Comparison of ENCODE assay signal across 8 cellular contexts in the genomic region with DNA sequence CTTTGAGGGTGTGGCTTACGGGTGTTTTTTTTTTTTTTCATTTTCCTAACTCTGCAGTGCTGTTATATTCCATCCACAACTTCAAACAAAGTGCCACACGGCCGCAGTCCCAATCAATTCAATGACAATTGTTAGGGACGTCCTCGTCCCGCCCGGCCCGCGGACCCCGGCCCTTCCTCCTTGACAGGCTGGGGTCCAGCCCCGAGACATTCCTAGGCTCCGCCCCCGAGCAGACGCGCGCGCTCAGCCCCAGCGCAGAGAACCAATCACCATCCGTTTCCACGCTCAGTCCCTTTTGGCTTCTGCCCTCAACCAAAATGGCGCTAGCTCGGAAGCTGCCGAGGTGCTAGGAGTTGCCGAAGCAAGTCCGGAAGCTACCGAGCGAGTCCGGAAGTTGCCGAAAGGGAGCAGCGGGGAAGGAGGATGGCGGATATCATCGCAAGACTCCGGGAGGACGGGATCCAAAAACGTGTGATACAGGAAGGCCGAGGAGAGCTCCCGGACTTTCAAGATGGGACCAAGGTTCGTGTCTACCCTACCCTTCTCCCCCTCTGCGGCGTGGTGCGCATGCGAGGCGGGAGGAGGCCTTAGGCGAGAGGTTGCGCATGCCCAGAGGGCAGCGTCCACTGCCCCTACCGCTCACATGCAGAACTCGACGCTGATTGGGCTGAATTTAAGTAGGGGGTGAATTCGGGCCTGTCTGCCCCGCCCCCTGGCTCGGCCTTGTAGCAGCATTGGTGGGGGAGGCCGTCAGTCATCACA. TPM values are rescaled to one million over a fixed set of nuclear protein-coding genes. Genes with fewer than 3 reads are reported as not detected.
DNase-seq lines count a peak whose midpoint lies in the region; ATAC-seq and TF ChIP-seq lines count a peak whose summit lies in the region.

TSS of gene AIP (plus strand) at position 291 of the 762 bp plus-strand sequence. CDS start at position 424, 133 bp downstream.

- peak; percentile 64 for ATAC-seq in HG02623 (IDR thresholded peaks at IDR 0.05; ENCODE audit: unreplicated experiment)
- peak; percentile 98 for ATAC-seq in thoracic aorta (ENCODE audit: insufficient number of reproducible peaks, low FRiP score, low read depth)

- H3K4me1 ChIP-seq in osteoblast (ENCODE audit: insufficient read depth, low read length) (peaks cover 7% of the 10 kb centered on the region), thoracic aorta (ENCODE audit: control insufficient read depth in 1 of 2, low read depth in 2 of 2) (peaks cover 18 to 27% of the 10 kb centered on the region in 2 donors)

- peak; percentile 51 for TF ChIP-seq POLR2A in GM10847 (IDR thresholded peaks at IDR 0.05; ENCODE audit: extremely low read depth, insufficient read length)

- H3K79me2 ChIP-seq in osteoblast (ENCODE audit: insufficient read depth, low read length), result peaks cover 25% of the 10 kb centered on the region

- H3K36me3 ChIP-seq in osteoblast (ENCODE audit: insufficient read depth, low read length), result no peaks in the 10 kb centered on the region
- H3K36me3 ChIP-seq in thoracic aorta, result peaks cover 2% of the 10 kb centered on the region

- peak within 1 kb of the TSS; percentile 82 for H3K4me2 ChIP-seq in osteoblast (ENCODE audit: insufficient read depth, low read length)

- TF ChIP-seq CTCF in osteoblast (IDR thresholded peaks at IDR 0.05; ENCODE audit: extremely low read depth, low read depth, low read length) (no peak), thoracic aorta (IDR thresholded peaks at IDR 0.05) (no peak)

- H3K4me3 ChIP-seq in osteoblast (ENCODE audit: insufficient read depth, low read length) (peak within 1 kb of the TSS; percentile 82), thoracic aorta (peak within 1 kb of the TSS; percentile 72)

- H2AFZ ChIP-seq in osteoblast (ENCODE audit: low read length), result peak within 1 kb of the TSS; percentile 99

- H3K27ac ChIP-seq in osteoblast (ENCODE audit: low read depth, low read length) (peak within 1 kb of the TSS; percentile 86), thoracic aorta (peak within 1 kb of the TSS; percentile 75 to 78)

- H3K9me3 ChIP-seq in osteoblast (ENCODE audit: low read depth, low read length) (no peaks in the 10 kb centered on the region), thoracic aorta (no peaks in the 10 kb centered on the region)

- H4K20me1 ChIP-seq in osteoblast (ENCODE audit: insufficient read depth, low read length), result peaks cover 10% of the 10 kb centered on the region

- H3K27me3 Mint-ChIP-seq in activated naive CD8-positive, alpha-beta T cell, result no peaks in the 10 kb centered on the region

- H3K4me1 Mint-ChIP-seq in activated naive CD8-positive, alpha-beta T cell (ENCODE audit: low read depth), result peaks cover 54% of the 10 kb centered on the region

- H3K4me3 Mint-ChIP-seq in activated naive CD8-positive, alpha-beta T cell, result peak within 1 kb of the TSS; percentile 93

- no peaks in the 10 kb centered on the region for H3K9me3 Mint-ChIP-seq in activated naive CD8-positive, alpha-beta T cell (ENCODE audit: low read depth)

- no peaks in the 10 kb centered on the region for H3K27me3 ChIP-seq in osteoblast (ENCODE audit: insufficient read depth, low read length)
- no peaks in the 10 kb centered on the region for H3K27me3 ChIP-seq in thoracic aorta (replicated peaks; ENCODE audit: insufficient read depth)

- DNase-seq in NCI-H1105 (lab: John Stamatoyannopoulos, UW) (peak; percentile 97), SKM-1 treated with dmso at 0.1 percent for 144 hours (lab: John Stamatoyannopoulos, UW; ENCODE audit: unreplicated experiment) (peak; percentile 97), glomerular visceral epithelial cell (ENCODE audit: extremely low spot score) (peak; percentile 96), osteoblast (ENCODE audit: insufficient read length, low spot score, missing footprints) (peak; percentile 100), thoracic aorta (ENCODE audit: low spot score) (peak; percentile 92)

- H3K27ac Mint-ChIP-seq in activated naive CD8-positive, alpha-beta T cell, result peak within 1 kb of the TSS; percentile 99

- H3K36me3 Mint-ChIP-seq in activated naive CD8-positive, alpha-beta T cell, result peaks cover 4% of the 10 kb centered on the region

RNA-seq across cellular contexts. Expression of gene AIP, which starts in this region (rescaled TPM):
- 64.2 and 71.3 TPM in 2 replicates for total RNA-seq in osteoblast
- 10 to 100 TPM; 64.8 to 76.9 TPM for total RNA-seq in thoracic aorta

Comparison
In these comparisons a context has a peak if more than half of its experiments do, and no peak if none do; other contexts are left out.
1. Peak in every context shown above with its lines: DNase-seq, ATAC-seq, H3K4me3 ChIP-seq and H3K27ac ChIP-seq.